ENCODE assay signal across 14 cellular contexts in the genomic region with DNA sequence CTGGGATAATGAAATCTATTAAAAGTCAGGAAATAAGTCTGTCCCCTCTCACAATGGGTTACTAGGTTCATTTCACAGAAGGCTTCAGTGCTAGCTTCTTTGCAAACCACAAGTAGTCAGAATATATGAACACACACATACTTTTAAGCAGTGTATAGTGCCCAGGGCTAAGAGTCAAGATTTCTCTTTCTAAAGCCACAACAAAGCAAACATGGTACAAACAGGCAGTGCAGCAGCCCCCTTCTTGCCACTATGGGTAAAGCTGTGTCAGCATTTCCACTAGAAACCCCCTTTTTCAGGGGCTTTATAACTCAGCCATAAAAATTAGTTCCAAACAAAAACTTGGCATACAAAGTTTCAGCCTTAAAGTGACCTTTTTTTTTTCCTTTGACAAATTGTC.
DNase-seq lines count a peak whose midpoint lies in the region; ATAC-seq and TF ChIP-seq lines count a peak whose summit lies in the region.
"Had no signal": no experiment of that assay in that cellular context is flagged by ENCODE, and none has a peak within 500 bp of the region (broad histone marks: within the 10 kb centered on the region; RNA-seq: fewer than 3 reads in every experiment).

No MANE protein-coding gene starts in this region.

- no peaks in the 10 kb centered on the region for H3K9me3 ChIP-seq in mammary epithelial cell (replicated peaks; ENCODE audit: insufficient read depth, low read length)
- H3K9me3 ChIP-seq in psoas muscle = no peaks in the 10 kb centered on the region
- H3K9me3 ChIP-seq: SJSA1 had no signal

- H3K9ac ChIP-seq in KMS-11 = no peak overlapping the region
- no peak overlapping the region for H3K9ac ChIP-seq in mammary epithelial cell (ENCODE audit: insufficient read depth, low read length)

- no peaks in the 10 kb centered on the region for H3K79me2 ChIP-seq in KMS-11 (ENCODE audit: insufficient read depth, low read depth)
- no peaks in the 10 kb centered on the region for H3K79me2 ChIP-seq in mammary epithelial cell (ENCODE audit: insufficient read depth, low read length)

- peak overlapping the region; percentile 24 for H3K27ac ChIP-seq in KMS-11
- peak overlapping the region; percentile 62 for H3K27ac ChIP-seq in mammary epithelial cell (ENCODE audit: insufficient read depth, low read depth, low read length)
- H3K27ac ChIP-seq in psoas muscle = no peak overlapping the region

- intact Hi-C loops in mammary epithelial cell (cut with micrococcal nuclease) (no loop called here), psoas muscle (cut with DNase I) (no loop called here)

- CTCF ChIA-PET in mammary epithelial cell (lab: Charles Lee; ENCODE audit: low non-redundant PET) = no interaction called here

- peak overlapping the region; percentile 5 for H3K27ac Mint-ChIP-seq in neural crest cell (ENCODE audit: unreplicated experiment)
- H3K27ac Mint-ChIP-seq: activated T-cell treated with anti-CD3 and anti-CD28 coated beads, Interleukin-2, amount 50 U/mL, for 72 hours; immature natural killer cell had no signal

- no peak overlapping the region for H2AFZ ChIP-seq in KMS-11 (ENCODE audit: low read depth)
- no peak overlapping the region for H2AFZ ChIP-seq in mammary epithelial cell (ENCODE audit: low read depth, low read length)

- H3K36me3 ChIP-seq in KMS-11 (ENCODE audit: insufficient read depth) (no peaks in the 10 kb centered on the region), mammary epithelial cell (ENCODE audit: insufficient read depth, low read length) (no peaks in the 10 kb centered on the region), psoas muscle (ENCODE audit: insufficient read depth in 1 of 2, low read depth in 1 of 2) (no peaks in the 10 kb centered on the region)
- H3K36me3 ChIP-seq: SJSA1 had no signal

- no peaks in the 10 kb centered on the region for H3K9me3 Mint-ChIP-seq in neural crest cell
- H3K9me3 Mint-ChIP-seq: activated T-cell treated with anti-CD3 and anti-CD28 coated beads, Interleukin-2, amount 50 U/mL, for 72 hours; immature natural killer cell had no signal

- no peak overlapping the region for H3K4me3 ChIP-seq in KMS-11 (IDR thresholded peaks at IDR 0.05; ENCODE audit: insufficient read depth, low read depth, low read length)
- H3K4me3 ChIP-seq in mammary epithelial cell (replicated peaks in 1 of 3; ENCODE audit: insufficient read depth in 1 of 3, low read depth in 2 of 3, low read length in 3 of 3) = no peak overlapping the region
- H3K4me3 ChIP-seq in psoas muscle = no peak overlapping the region
- H3K4me3 ChIP-seq: SJSA1 had no signal

- H3K4me1 ChIP-seq in KMS-11 (ENCODE audit: low read depth, poor library complexity, severe bottlenecking) = peaks cover 47% of the 10 kb centered on the region
- H3K4me1 ChIP-seq in mammary epithelial cell (ENCODE audit: insufficient read depth, low read length) = peaks cover 16% of the 10 kb centered on the region
- no peaks in the 10 kb centered on the region for H3K4me1 ChIP-seq in psoas muscle

- no peaks in the 10 kb centered on the region for H3K27me3 Mint-ChIP-seq in neural crest cell (ENCODE audit: low read depth)

- no peaks in the 10 kb centered on the region for H3K27me3 ChIP-seq in KMS-11 (ENCODE audit: insufficient read depth, low read depth)
- H3K27me3 ChIP-seq in mammary epithelial cell (ENCODE audit: insufficient read depth, low read length) = peaks cover under 1% of the 10 kb centered on the region
- H3K27me3 ChIP-seq in psoas muscle (ENCODE audit: insufficient read depth in 3 of 3, low read length in 2 of 3) = no peaks in the 10 kb centered on the region
- H3K27me3 ChIP-seq: SJSA1 had no signal

- no TSS peak for BruUV-seq in mammary epithelial cell (replicated peaks; lab: Mats Ljungman, UMichigan)

- DNase-seq in DMS79 treated with DMSO at 0.1 percent for 48 hours (lab: John Stamatoyannopoulos, UW) = peak; percentile 84
- peak; percentile 11 for DNase-seq in mammary epithelial cell
- no peak for DNase-seq in neural crest cell (ENCODE audit: low read depth, low spot score)
- DNase-seq in NCI-H1092 treated with DMSO at 0.1 percent for 48 hours (lab: John Stamatoyannopoulos, UW) = no peak
- DNase-seq in NCI-H524 treated with DMSO at 0.1 percent for 48 hours (lab: John Stamatoyannopoulos, UW) = no peak
- DNase-seq in psoas muscle = no peak
- no peak for DNase-seq in AG08395 (ENCODE audit: low spot score)
- DNase-seq: activated CD4-positive, alpha-beta T cell treated with anti-CD3 and anti-CD28 coated beads, Interleukin-2, amount 50 U/mL, for 48 hours; activated T-cell treated with anti-CD3 and anti-CD28 coated beads, Interleukin-2, amount 50 U/mL, for 72 hours; immature natural killer cell; NCI-H146; stimulated activated naive CD4-positive, alpha-beta T cell had no signal

- in situ Hi-C loops in mammary epithelial cell (cut with MboI; ENCODE audit: low sequenced_read_pairs in 2 of 2) = no loop called here

- no peak overlapping the region for H3K4me3 Mint-ChIP-seq in neural crest cell
- H3K4me3 Mint-ChIP-seq: activated T-cell treated with anti-CD3 and anti-CD28 coated beads, Interleukin-2, amount 50 U/mL, for 72 hours; immature natural killer cell had no signal

- peak overlapping the region; percentile 91 for H3K4me2 ChIP-seq in KMS-11
- H3K4me2 ChIP-seq in mammary epithelial cell (ENCODE audit: insufficient read depth, low read depth, low read length) = peak overlapping the region; percentile 29

- no peaks in the 10 kb centered on the region for H3K36me3 Mint-ChIP-seq in neural crest cell (ENCODE audit: low read depth)
- H3K36me3 Mint-ChIP-seq: immature natural killer cell had no signal

- TF ChIP-seq CTCF in KMS-11 (conservative IDR thresholded peaks at IDR 0.05; ENCODE audit: low read depth, low read length) (no peak), mammary epithelial cell (conservative IDR thresholded peaks at IDR 0.05 in 1 of 2, IDR thresholded peaks at IDR 0.05 in 1 of 2; ENCODE audit: extremely low read depth in 1 of 2, insufficient read depth in 1 of 2, low read depth in 1 of 2, low read length in 2 of 2) (no peak), neural crest cell (conservative IDR thresholded peaks at IDR 0.05) (no peak), psoas muscle (IDR thresholded peaks at IDR 0.05) (no peak)

- peaks cover 36% of the 10 kb centered on the region for H3K4me1 Mint-ChIP-seq in neural crest cell

- no peak for ATAC-seq in psoas muscle

- dilution Hi-C loops in mammary epithelial cell (cut with HindIII; ENCODE audit: low sequenced_read_pairs) = no loop called here

- H4K20me1 ChIP-seq in KMS-11 (ENCODE audit: insufficient read depth) (no peaks in the 10 kb centered on the region), mammary epithelial cell (ENCODE audit: insufficient read depth, low read length) (no peaks in the 10 kb centered on the region)

Comparison
In these comparisons a context has a peak if more than half of its experiments do, and no peak if none do; other contexts are left out.
1. DNase-seq: peak in DMS79 treated with DMSO at 0.1 percent for 48 hours (single experiment) and mammary epithelial cell (single experiment); none in neural crest cell (single experiment), NCI-H1092 treated with DMSO at 0.1 percent for 48 hours (single experiment), NCI-H524 treated with DMSO at 0.1 percent for 48 hours (single experiment), psoas muscle (0 of 2) and AG08395 (single experiment).